Comparison of ENCODE assay signal across 10 cellular contexts in the genomic region with DNA sequence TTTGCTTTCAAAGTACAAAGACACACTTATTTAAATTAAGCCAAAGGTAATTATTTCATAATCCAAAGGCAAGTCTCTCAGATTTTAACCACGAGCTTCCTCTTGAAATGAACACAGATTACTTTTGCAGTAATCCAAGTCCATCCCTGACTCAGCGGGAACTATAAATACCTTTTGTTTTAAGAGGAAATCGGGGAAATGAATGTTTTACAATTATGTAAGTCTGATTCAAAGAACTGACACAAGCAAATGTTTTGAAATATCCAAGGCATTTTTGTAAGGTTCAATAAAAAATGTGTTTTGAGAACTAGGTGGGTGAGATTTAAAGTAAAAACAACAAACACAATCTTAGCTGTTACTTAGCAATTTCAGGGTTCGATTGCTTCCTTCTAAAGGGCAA.
DNase-seq lines count a peak whose midpoint lies in the region; ATAC-seq and TF ChIP-seq lines count a peak whose summit lies in the region.
"Had no signal": no experiment of that assay in that cellular context is flagged by ENCODE, and none has a peak within 500 bp of the region (broad histone marks: within the 10 kb centered on the region; RNA-seq: fewer than 3 reads in every experiment).

No MANE protein-coding gene starts in this region.

- H3K27ac ChIP-seq in right atrium auricular region = peak overlapping the region in 1 of 2 donors; percentile 62
- H3K27ac ChIP-seq in upper lobe of left lung = peak overlapping the region in 3 of 4 donors; percentile 1 to 41 (median 27)
- H3K27ac ChIP-seq: HL-60 had no signal

- intact Hi-C loops in Right ventricle myocardium superior (cut with DNase I) = no loop called here

- H3K36me3 ChIP-seq in right atrium auricular region (no peaks in the 10 kb centered on the region), upper lobe of left lung (no peaks in the 10 kb centered on the region)

- no peak overlapping the region for H3K4me3 ChIP-seq in right atrium auricular region
- H3K4me3 ChIP-seq in upper lobe of left lung = no peak overlapping the region

- ATAC-seq in Right ventricle myocardium superior (ENCODE audit: poor library complexity) (peak; percentile 27), upper lobe of left lung (ENCODE audit: low FRiP score in 2 of 2) (peak in 1 of 2 donors; percentile 64), HG03196 (IDR thresholded peaks at IDR 0.05; ENCODE audit: unreplicated experiment) (no peak), GM18861 (IDR thresholded peaks at IDR 0.05; ENCODE audit: unreplicated experiment) (no peak)
- ATAC-seq: Panc1 had no signal

- TF ChIP-seq CTCF in right atrium auricular region (IDR thresholded peaks at IDR 0.05) (no peak), upper lobe of left lung (IDR thresholded peaks at IDR 0.05) (no peak)

- no peaks in the 10 kb centered on the region for H3K27me3 ChIP-seq in right atrium auricular region
- no peaks in the 10 kb centered on the region for H3K27me3 ChIP-seq in upper lobe of left lung

- no peak for TF ChIP-seq EP300 in upper lobe of left lung (IDR thresholded peaks at IDR 0.05)

- H3K4me1 ChIP-seq in right atrium auricular region (peaks cover 0 to 8% of the 10 kb centered on the region in 2 donors), upper lobe of left lung (peaks cover 5 to 18% (median 16%) of the 10 kb centered on the region in 4 donors)

- WGBS in upper lobe of left lung, 2 donors = 18 to 24% methylated on average over 4 of the region's 4 CpGs

- H3K9me3 ChIP-seq in right atrium auricular region (no peaks in the 10 kb centered on the region), upper lobe of left lung (no peaks in the 10 kb centered on the region)

- TF ChIP-seq POLR2A in upper lobe of left lung (IDR thresholded peaks at IDR 0.05) = no peak

- DNase-seq in Right ventricle myocardium superior (no peak), right atrium auricular region (ENCODE audit: low spot score) (no peak), amniotic epithelial cell (ENCODE audit: low read depth) (peak; percentile 62), inferior parietal cortex (ENCODE audit: extremely low spot score) (peak; percentile 65), upper lobe of left lung (no peak)
- DNase-seq in stimulated activated CD4-positive, alpha-beta T cell treated with anti-CD3 and anti-CD28 coated beads, Interleukin-15, amount 100 ng/mL, for 24 hours = no peak

Comparison
In these comparisons a context has a peak if more than half of its experiments do, and no peak if none do; other contexts are left out.
1. DNase-seq: peak in amniotic epithelial cell (single experiment) and inferior parietal cortex (single experiment); none in Right ventricle myocardium superior (single experiment), right atrium auricular region (single experiment), upper lobe of left lung (0 of 2) and stimulated activated CD4-positive, alpha-beta T cell treated with anti-CD3 and anti-CD28 coated beads, Interleukin-15, amount 100 ng/mL, for 24 hours (single experiment).